ENCODE assay signal across 17 cellular contexts in the genomic region with DNA sequence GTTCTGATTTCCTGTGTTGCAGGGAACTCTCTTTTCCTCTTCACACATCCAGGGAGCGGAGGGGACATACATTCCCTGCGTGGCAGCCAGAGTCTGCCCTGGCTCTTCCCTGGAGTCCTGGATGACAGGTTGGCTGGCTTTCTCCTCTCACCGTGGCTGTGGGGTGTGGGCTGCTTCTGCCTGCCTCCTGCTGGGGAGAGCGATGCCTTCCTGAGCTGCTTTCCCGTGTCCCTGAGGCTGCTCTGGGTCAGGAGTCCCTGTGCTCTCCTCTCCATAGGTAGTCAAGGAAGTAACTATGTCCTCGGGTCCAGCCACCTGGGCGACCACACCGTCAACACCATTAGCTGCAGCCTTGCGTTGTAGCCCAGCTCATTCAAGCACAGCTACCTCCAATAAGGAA.
"Had no signal": no experiment of that assay in that cellular context is flagged by ENCODE, and none has a peak within 500 bp of the region (broad histone marks: within the 10 kb centered on the region; RNA-seq: fewer than 3 reads in every experiment).

No MANE protein-coding gene starts in this region.

- H3K27me3 ChIP-seq: colonic mucosa, gastroesophageal sphincter, upper lobe of right lung had no signal

- H3K4me1 ChIP-seq: colonic mucosa, gastroesophageal sphincter, upper lobe of right lung had no signal

- H3K4me3 ChIP-seq: colonic mucosa, gastroesophageal sphincter, lung, upper lobe of right lung had no signal

- ATAC-seq: activated CD8-positive, alpha-beta T cell treated with anti-CD3 and anti-CD28 coated beads for 36 hours; activated naive CD8-positive, alpha-beta T cell treated with anti-CD3 and anti-CD28 coated beads, Interleukin-2, amount 50 U/mL, for 24 hours; gastroesophageal sphincter; upper lobe of right lung had no signal

- H3K36me3 ChIP-seq: colonic mucosa, gastroesophageal sphincter, upper lobe of right lung had no signal

- H3K9me3 ChIP-seq: colonic mucosa, gastroesophageal sphincter, upper lobe of right lung had no signal

- H3K27ac ChIP-seq: colonic mucosa, gastroesophageal sphincter, upper lobe of right lung had no signal

- DNase-seq: activated CD4-positive, alpha-beta T cell treated with anti-CD3 and anti-CD28 coated beads, Interleukin-2, amount 10 ng/mL, durations not matched to agents 24 days and 14 days; activated CD4-positive, CD25-positive, alpha-beta regulatory T cell; activated CD8-positive, alpha-beta T cell treated with anti-CD3 and anti-CD28 coated beads for 36 hours; activated naive CD4-positive, alpha-beta T cell treated with anti-CD3 and anti-CD28 coated beads for 36 hours; activated naive CD8-positive, alpha-beta T cell treated with anti-CD3 and anti-CD28 coated beads, Interleukin-2, amount 50 U/mL, for 24 hours; activated T-cell treated with anti-CD3 and anti-CD28 coated beads, Interleukin-2, amount 50 U/mL, for 1 hour; anterior cingulate cortex; colonic mucosa; left cardiac atrium; nucleus accumbens; stimulated activated CD4-positive, alpha-beta T cell treated with anti-CD3 and anti-CD28 coated beads, Interleukin-12 subunit alpha, Interleukin-12 subunit beta, amount 100 ng/mL, for 4 hours; stimulated activated CD4-positive, alpha-beta T cell treated with anti-CD3 and anti-CD28 coated beads, Interleukin-1b, Interleukin-23, amount 100 ng/mL, for 48 hours; stimulated activated CD8-positive, alpha-beta memory T cell treated with anti-CD3 and anti-CD28 coated beads, Interleukin-4, amount 100 ng/mL, for 48 hours; stimulated activated naive CD4-positive, alpha-beta T cell; upper lobe of right lung had no signal
